Comparison of ENCODE assay signal across 15 cellular contexts in the genomic region with DNA sequence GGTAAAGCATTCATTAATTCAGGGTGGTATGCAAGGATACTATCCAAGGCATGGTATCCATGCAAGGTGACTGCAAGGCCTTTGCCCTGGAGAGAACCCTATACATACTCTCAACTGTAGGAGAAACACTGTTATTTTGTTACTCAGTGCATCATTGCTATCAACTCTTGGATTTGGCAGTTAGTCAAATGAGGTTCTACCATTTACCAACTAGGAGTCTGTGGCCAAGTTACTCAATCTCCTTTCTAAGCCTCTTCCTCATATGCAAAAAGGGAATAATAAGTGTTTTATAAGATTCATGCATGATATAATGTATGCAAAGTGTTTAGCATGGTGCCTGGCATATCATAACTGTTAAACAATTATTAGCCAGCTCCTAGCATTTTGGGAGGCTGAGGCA.
A peak's percentile ranks its signal among the peaks of the same experiment; 100 is the strongest.
DNase-seq lines count a peak whose midpoint lies in the region; ATAC-seq lines count a peak whose summit lies in the region.
"Had no signal": no experiment of that assay in that cellular context is flagged by ENCODE, and none has a peak within 500 bp of the region (broad histone marks: within the 10 kb centered on the region; RNA-seq: fewer than 3 reads in every experiment).

No MANE protein-coding gene starts in this region.

- ATAC-seq in GM18519 (IDR thresholded peaks at IDR 0.05; ENCODE audit: low FRiP score, unreplicated experiment) = no peak
- ATAC-seq: activated T-helper 17 cell treated with anti-CD3 and anti-CD28 coated beads, Interleukin-2, amount 50 U/mL, for 72 hours; mucosa of descending colon; stimulated activated naive B cell treated with anti-CD40 and anti-IgM and Interleukin-4, amounts not matched to agents 10 μg/mL and 1 μg/mL and 100 μg/mL, for 72 hours had no signal

- DNase-seq in AG08396 (ENCODE audit: low spot score) (peak; percentile 13), NCI-H526 (lab: John Stamatoyannopoulos, UW) (peak; percentile 33 to 34), fibroblast of peridontal ligament (ENCODE audit: extremely low read depth) (peak; percentile 62), NCI-H187 treated with DMSO at 0.1 percent for 48 hours (lab: John Stamatoyannopoulos, UW) (no peak), NAMALWA (ENCODE audit: low spot score) (no peak)
- DNase-seq: activated CD4-positive, alpha-beta T cell treated with anti-CD3 and anti-CD28 coated beads, Interleukin-2, amount 50 U/mL, for 1 hour; aorta; islet precursor cell; mucosa of descending colon; NCI-H1105 treated with DMSO at 0.1 percent for 48 hours; NCI-H446 treated with DMSO at 0.1 percent for 48 hours; stimulated activated CD4-positive, alpha-beta T cell treated with anti-CD3 and anti-CD28 coated beads, Interleukin-4, amount 100 ng/mL, for 1 hour; stimulated activated naive B cell treated with anti-CD40 and anti-IgM and Interleukin-4, amounts not matched to agents 10 μg/mL and 1 μg/mL and 100 μg/mL, for 72 hours had no signal

Comparison
In these comparisons a context has a peak if more than half of its experiments do, and no peak if none do; other contexts are left out.
1. DNase-seq: peak in AG08396 (single experiment), NCI-H526 (2 of 2) and fibroblast of peridontal ligament (single experiment); none in NCI-H187 treated with DMSO at 0.1 percent for 48 hours (single experiment) and NAMALWA (single experiment).